ENCODE assay signal across 9 cellular contexts in genomic region chr3:171614318-171614967, GRCh38.
DNase-seq lines count a peak whose midpoint lies in the region; ATAC-seq lines count a peak whose summit lies in the region.
"Had no signal": no experiment of that assay in that cellular context is flagged by ENCODE, and none has a peak within 500 bp of the region (broad histone marks: within the 10 kb centered on the region; RNA-seq: fewer than 3 reads in every experiment).

No MANE protein-coding gene starts in this region.

- intact Hi-C loops in left cardiac atrium (cut with DNase I), result no loop called here

- DNase-seq in activated effector memory CD4-positive, alpha-beta T cell treated with anti-CD3 and anti-CD28 coated beads, Interleukin-2, amount 50 U/mL, for 16 hours, result peak; percentile 71
- no peak for DNase-seq in activated effector memory CD4-positive, alpha-beta T cell treated with Interleukin-2 at 50 U/mL for 16 hours
- DNase-seq in RPMI8226, result peak; percentile 46
- DNase-seq in left cardiac atrium, result no peak
- DNase-seq in stimulated activated CD8-positive, alpha-beta memory T cell treated with anti-CD3 and anti-CD28 coated beads, Interleukin-4, amount 100 ng/mL, for 48 hours, result peak; percentile 35
- no peak for DNase-seq in DMS79 treated with DMSO at 0.1 percent for 48 hours (lab: John Stamatoyannopoulos, UW)
- no peak for DNase-seq in NCI-H1105 (lab: John Stamatoyannopoulos, UW)

- ATAC-seq in left cardiac atrium (peak; percentile 55 to 61), GM18502 (IDR thresholded peaks at IDR 0.05; ENCODE audit: poor library complexity, unreplicated experiment) (no peak)
- ATAC-seq: naive thymus-derived CD4-positive, alpha-beta T cell had no signal

Comparison
In these comparisons a context has a peak if more than half of its experiments do, and no peak if none do; other contexts are left out.
1. DNase-seq: peak in activated effector memory CD4-positive, alpha-beta T cell treated with anti-CD3 and anti-CD28 coated beads, Interleukin-2, amount 50 U/mL, for 16 hours (single experiment), RPMI8226 (single experiment) and stimulated activated CD8-positive, alpha-beta memory T cell treated with anti-CD3 and anti-CD28 coated beads, Interleukin-4, amount 100 ng/mL, for 48 hours (single experiment); none in activated effector memory CD4-positive, alpha-beta T cell treated with Interleukin-2 at 50 U/mL for 16 hours (single experiment), left cardiac atrium (single experiment), DMS79 treated with DMSO at 0.1 percent for 48 hours (single experiment) and NCI-H1105 (single experiment).